ENCODE assay signal across 17 cellular contexts in genomic region chr1:51897699-51898031, GRCh38. TPM values are rescaled to one million over a fixed set of nuclear protein-coding genes. Genes with fewer than 3 reads are reported as not detected.
DNase-seq lines count a peak whose midpoint lies in the region; ATAC-seq and TF ChIP-seq lines count a peak whose summit lies in the region.
"Had no signal": no experiment of that assay in that cellular context is flagged by ENCODE, and none has a peak within 500 bp of the region (broad histone marks: within the 10 kb centered on the region; RNA-seq: fewer than 3 reads in every experiment).

No MANE protein-coding gene starts in this region.

- CTCF ChIA-PET in activated naive CD4-positive, alpha-beta T cell treated with anti-CD3 and anti-CD28 coated beads for 36 hours (lab: Charles Lee) = interaction anchor here (0.7 to 2.5 kb wide), 13 partner anchors 9 to 1117 kb away, joined by 3 to 12 read pairs (median 4); no protein-coding TSS in a partner anchor

- H3K27ac ChIP-seq in GM23338 (ENCODE audit: low read depth) = peak overlapping the region; percentile 81; the same call in 1 of the 2 replicates
- H3K27ac ChIP-seq in RWPE2 (ENCODE audit: poor library complexity, severe bottlenecking) = peak overlapping the region; percentile 100
- H3K27ac ChIP-seq: gastrocnemius medialis, parathyroid adenoma, SJCRH30, stomach had no signal

- H3K4me1 ChIP-seq in GM23338 (ENCODE audit: insufficient read depth) (no peaks in the 10 kb centered on the region), RWPE2 (ENCODE audit: insufficient read depth, poor library complexity, severe bottlenecking) (peaks cover 30% of the 10 kb centered on the region)
- H3K4me1 ChIP-seq: gastrocnemius medialis, parathyroid adenoma, SJCRH30, stomach had no signal

- H2AFZ ChIP-seq in GM23338 = no peak overlapping the region
- H2AFZ ChIP-seq: parathyroid adenoma had no signal

- H3K9me3 ChIP-seq in RWPE2 (ENCODE audit: severe bottlenecking) = no peaks in the 10 kb centered on the region
- H3K9me3 ChIP-seq: gastrocnemius medialis, SJCRH30, stomach had no signal

- H3K4me3 Mint-ChIP-seq in GM23338 = no peak overlapping the region
- no peak overlapping the region for H3K4me3 Mint-ChIP-seq in activated naive CD4-positive, alpha-beta T cell treated with anti-CD3 and anti-CD28 coated beads for 36 hours
- H3K4me3 Mint-ChIP-seq: activated B cell treated with CpG ODN at 0.5 μM for 24 hours had no signal

- H3K36me3 Mint-ChIP-seq in GM23338 (ENCODE audit: low read depth) = no peaks in the 10 kb centered on the region
- H3K36me3 Mint-ChIP-seq in activated naive CD4-positive, alpha-beta T cell treated with anti-CD3 and anti-CD28 coated beads for 36 hours (ENCODE audit: low read depth) = no peaks in the 10 kb centered on the region
- H3K36me3 Mint-ChIP-seq: brain had no signal

- no peaks in the 10 kb centered on the region for H3K9me3 Mint-ChIP-seq in GM23338
- no peaks in the 10 kb centered on the region for H3K9me3 Mint-ChIP-seq in activated naive CD4-positive, alpha-beta T cell treated with anti-CD3 and anti-CD28 coated beads for 36 hours
- H3K9me3 Mint-ChIP-seq: activated B cell treated with CpG ODN at 0.5 μM for 24 hours had no signal

- H3K27me3 Mint-ChIP-seq in GM23338 (ENCODE audit: insufficient read depth, low read depth, poor library complexity) = no peaks in the 10 kb centered on the region
- peaks cover 25% of the 10 kb centered on the region for H3K27me3 Mint-ChIP-seq in activated naive CD4-positive, alpha-beta T cell treated with anti-CD3 and anti-CD28 coated beads for 36 hours (ENCODE audit: low read depth)

- no peaks in the 10 kb centered on the region for H3F3A ChIP-seq in GM23338 (replicated peaks; ENCODE audit: low read depth)

- H3K4me1 Mint-ChIP-seq in GM23338 = peaks cover 3% of the 10 kb centered on the region; the same call in 1 of the 3 replicates
- peaks cover 2% of the 10 kb centered on the region for H3K4me1 Mint-ChIP-seq in activated naive CD4-positive, alpha-beta T cell treated with anti-CD3 and anti-CD28 coated beads for 36 hours (ENCODE audit: low read depth)
- H3K4me1 Mint-ChIP-seq: activated B cell treated with CpG ODN at 0.5 μM for 24 hours had no signal

- H3K9me2 ChIP-seq in GM23338 (ENCODE audit: insufficient read depth) = no peaks in the 10 kb centered on the region

- H3K36me3 ChIP-seq in GM23338 (ENCODE audit: insufficient read depth) (no peaks in the 10 kb centered on the region), RWPE2 (ENCODE audit: low read depth) (no peaks in the 10 kb centered on the region)
- H3K36me3 ChIP-seq: gastrocnemius medialis, SJCRH30, stomach had no signal

- ATAC-seq in GM23338 (no peak), RWPE2 (ENCODE audit: low read depth) (peak; percentile 84)
- ATAC-seq: gastrocnemius medialis had no signal

- H3K27me3 ChIP-seq in GM23338 (ENCODE audit: insufficient read depth) (no peaks in the 10 kb centered on the region), RWPE2 (ENCODE audit: insufficient read depth, poor library complexity, severe bottlenecking) (no peaks in the 10 kb centered on the region)

- no peaks in the 10 kb centered on the region for H4K20me1 ChIP-seq in GM23338 (replicated peaks; ENCODE audit: insufficient read depth)

- no peak overlapping the region for H3K4me2 ChIP-seq in GM23338

- H3K79me2 ChIP-seq in GM23338 (replicated peaks; ENCODE audit: insufficient read depth) = no peaks in the 10 kb centered on the region
- H3K79me2 ChIP-seq: parathyroid adenoma had no signal

- intact Hi-C loops in activated naive CD4-positive, alpha-beta T cell treated with anti-CD3 and anti-CD28 coated beads for 36 hours (cut with micrococcal nuclease) = loop anchor here (1.0 to 5.0 kb wide), 4 partner anchors 27 to 790 kb away; no protein-coding TSS in a partner anchor

- H3K4me3 ChIP-seq in GM23338 (no peak overlapping the region), RWPE2 (ENCODE audit: severe bottlenecking) (no peak overlapping the region), skeletal muscle cell (ENCODE audit: low read depth, low read length) (no peak overlapping the region)
- H3K4me3 ChIP-seq: gastrocnemius medialis, lung, SJCRH30, stomach had no signal

- H3K27ac Mint-ChIP-seq in GM23338 = no peak overlapping the region
- no peak overlapping the region for H3K27ac Mint-ChIP-seq in activated naive CD4-positive, alpha-beta T cell treated with anti-CD3 and anti-CD28 coated beads for 36 hours
- H3K27ac Mint-ChIP-seq: activated B cell treated with CpG ODN at 0.5 μM for 24 hours, brain had no signal

- no peak for DNase-seq in GM23338 (ENCODE audit: low spot score)
- DNase-seq in RWPE2 (ENCODE audit: low spot score) = no peak
- DNase-seq in fibroblast of gingiva (ENCODE audit: low read depth) = peak; percentile 78
- DNase-seq in skeletal muscle cell (ENCODE audit: low read depth) = peak; percentile 68
- no peak for DNase-seq in activated naive CD4-positive, alpha-beta T cell treated with anti-CD3 and anti-CD28 coated beads for 36 hours
- no peak for DNase-seq in activated CD4-positive, alpha-beta T cell treated with anti-CD3 and anti-CD28 coated beads for 48 hours
- DNase-seq in MV-4-11 (lab: John Stamatoyannopoulos, UW) = no peak
- DNase-seq: activated B cell treated with CpG ODN at 0.5 μM for 24 hours; activated T-cell treated with anti-CD3 and anti-CD28 coated beads, Interleukin-2, amount 50 U/mL, for 1 hour; gastrocnemius medialis; NCI-H446 treated with DMSO at 0.1 percent for 48 hours; SJCRH30; stimulated activated CD4-positive, alpha-beta T cell treated with anti-CD3 and anti-CD28 coated beads, Interleukin-4, amount 100 ng/mL, for 24 hours; stomach had no signal

- TF ChIP-seq CTCF in GM23338 (conservative IDR thresholded peaks at IDR 0.05; ENCODE audit: low read depth in 2 of 2) = no peak
- TF ChIP-seq CTCF in RWPE2 (IDR thresholded peaks at IDR 0.05; ENCODE audit: poor library complexity, severe bottlenecking) = no peak

TF ChIP-seq in GM23338, 12 proteins besides CTCF, POLR2A, EP300 and RAD21 (continues in another document):
- TF ChIP-seq, protein P1, sequence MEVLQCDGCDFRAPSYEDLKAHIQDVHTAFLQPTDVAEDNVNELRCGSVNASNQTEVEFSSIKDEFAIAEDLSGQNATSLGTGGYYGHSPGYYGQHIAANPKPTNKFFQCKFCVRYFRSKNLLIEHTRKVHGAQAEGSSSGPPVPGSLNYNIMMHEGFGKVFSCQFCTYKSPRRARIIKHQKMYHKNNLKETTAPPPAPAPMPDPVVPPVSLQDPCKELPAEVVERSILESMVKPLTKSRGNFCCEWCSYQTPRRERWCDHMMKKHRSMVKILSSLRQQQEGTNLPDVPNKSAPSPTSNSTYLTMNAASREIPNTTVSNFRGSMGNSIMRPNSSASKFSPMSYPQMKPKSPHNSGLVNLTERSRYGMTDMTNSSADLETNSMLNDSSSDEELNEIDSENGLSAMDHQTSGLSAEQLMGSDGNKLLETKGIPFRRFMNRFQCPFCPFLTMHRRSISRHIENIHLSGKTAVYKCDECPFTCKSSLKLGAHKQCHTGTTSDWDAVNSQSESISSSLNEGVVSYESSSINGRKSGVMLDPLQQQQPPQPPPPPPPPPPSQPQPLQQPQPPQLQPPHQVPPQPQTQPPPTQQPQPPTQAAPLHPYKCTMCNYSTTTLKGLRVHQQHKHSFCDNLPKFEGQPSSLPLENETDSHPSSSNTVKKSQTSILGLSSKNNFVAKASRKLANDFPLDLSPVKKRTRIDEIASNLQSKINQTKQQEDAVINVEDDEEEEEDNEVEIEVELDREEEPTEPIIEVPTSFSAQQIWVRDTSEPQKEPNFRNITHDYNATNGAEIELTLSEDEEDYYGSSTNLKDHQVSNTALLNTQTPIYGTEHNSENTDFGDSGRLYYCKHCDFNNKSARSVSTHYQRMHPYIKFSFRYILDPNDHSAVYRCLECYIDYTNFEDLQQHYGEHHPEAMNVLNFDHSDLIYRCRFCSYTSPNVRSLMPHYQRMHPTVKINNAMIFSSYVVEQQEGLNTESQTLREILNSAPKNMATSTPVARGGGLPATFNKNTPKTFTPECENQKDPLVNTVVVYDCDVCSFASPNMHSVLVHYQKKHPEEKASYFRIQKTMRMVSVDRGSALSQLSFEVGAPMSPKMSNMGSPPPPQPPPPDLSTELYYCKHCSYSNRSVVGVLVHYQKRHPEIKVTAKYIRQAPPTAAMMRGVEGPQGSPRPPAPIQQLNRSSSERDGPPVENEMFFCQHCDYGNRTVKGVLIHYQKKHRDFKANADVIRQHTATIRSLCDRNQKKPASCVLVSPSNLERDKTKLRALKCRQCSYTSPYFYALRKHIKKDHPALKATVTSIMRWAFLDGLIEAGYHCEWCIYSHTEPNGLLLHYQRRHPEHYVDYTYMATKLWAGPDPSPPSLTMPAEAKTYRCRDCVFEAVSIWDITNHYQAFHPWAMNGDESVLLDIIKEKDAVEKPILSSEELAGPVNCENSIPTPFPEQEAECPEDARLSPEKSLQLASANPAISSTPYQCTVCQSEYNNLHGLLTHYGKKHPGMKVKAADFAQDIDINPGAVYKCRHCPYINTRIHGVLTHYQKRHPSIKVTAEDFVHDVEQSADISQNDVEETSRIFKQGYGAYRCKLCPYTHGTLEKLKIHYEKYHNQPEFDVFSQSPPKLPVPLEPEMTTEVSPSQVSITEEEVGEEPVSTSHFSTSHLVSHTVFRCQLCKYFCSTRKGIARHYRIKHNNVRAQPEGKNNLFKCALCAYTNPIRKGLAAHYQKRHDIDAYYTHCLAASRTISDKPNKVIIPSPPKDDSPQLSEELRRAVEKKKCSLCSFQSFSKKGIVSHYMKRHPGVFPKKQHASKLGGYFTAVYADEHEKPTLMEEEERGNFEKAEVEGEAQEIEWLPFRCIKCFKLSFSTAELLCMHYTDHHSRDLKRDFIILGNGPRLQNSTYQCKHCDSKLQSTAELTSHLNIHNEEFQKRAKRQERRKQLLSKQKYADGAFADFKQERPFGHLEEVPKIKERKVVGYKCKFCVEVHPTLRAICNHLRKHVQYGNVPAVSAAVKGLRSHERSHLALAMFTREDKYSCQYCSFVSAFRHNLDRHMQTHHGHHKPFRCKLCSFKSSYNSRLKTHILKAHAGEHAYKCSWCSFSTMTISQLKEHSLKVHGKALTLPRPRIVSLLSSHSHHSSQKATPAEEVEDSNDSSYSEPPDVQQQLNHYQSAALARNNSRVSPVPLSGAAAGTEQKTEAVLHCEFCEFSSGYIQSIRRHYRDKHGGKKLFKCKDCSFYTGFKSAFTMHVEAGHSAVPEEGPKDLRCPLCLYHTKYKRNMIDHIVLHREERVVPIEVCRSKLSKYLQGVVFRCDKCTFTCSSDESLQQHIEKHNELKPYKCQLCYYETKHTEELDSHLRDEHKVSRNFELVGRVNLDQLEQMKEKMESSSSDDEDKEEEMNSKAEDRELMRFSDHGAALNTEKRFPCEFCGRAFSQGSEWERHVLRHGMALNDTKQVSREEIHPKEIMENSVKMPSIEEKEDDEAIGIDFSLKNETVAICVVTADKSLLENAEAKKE (CRISPR knock-in tag; IDR thresholded peaks at IDR 0.05) = no peak

RNA-seq across cellular contexts. Expression of gene NRDC, which starts 19.1 kb away (rescaled TPM):
- total RNA-seq in GM23338 (2014; rRNA removed; shearing (Covaris generic)) = 121 and 129 TPM in 2 replicates
- 198 and 217 TPM in 2 replicates for polyA plus RNA-seq in GM23338 (2016; fragmentation: Nextera tagmentation; extraction: Ambion mirVana)
- 100 to 1,000 TPM; 136 to 145 TPM for total RNA-seq in activated naive CD4-positive, alpha-beta T cell treated with anti-CD3 and anti-CD28 coated beads for 36 hours

Comparison
In these comparisons a context has a peak if more than half of its experiments do, and no peak if none do; other contexts are left out.
1. DNase-seq: peak in fibroblast of gingiva (single experiment) and skeletal muscle cell (single experiment); none in GM23338 (single experiment), RWPE2 (single experiment), activated naive CD4-positive, alpha-beta T cell treated with anti-CD3 and anti-CD28 coated beads for 36 hours (single experiment), activated CD4-positive, alpha-beta T cell treated with anti-CD3 and anti-CD28 coated beads for 48 hours (single experiment) and MV-4-11 (single experiment).